In genomic region chr3:37836589-37836988, GRCh38 we compare ENCODE assay signal across 8 cellular contexts.
"Had no signal": no experiment of that assay in that cellular context is flagged by ENCODE, and none has a peak within 500 bp of the region (broad histone marks: within the 10 kb centered on the region; RNA-seq: fewer than 3 reads in every experiment).

No MANE protein-coding gene starts in this region.

- DNase-seq: GDM1, GF-D8 had no signal

- H3K4me3 ChIP-seq: GM12878 had no signal

- FAIRE-seq: G401.6, GM12878, GM12891, GM12892, GM18507, GM19239 had no signal

- ATAC-seq: GM12878 had no signal
